Comparison of ENCODE assay signal across 12 cellular contexts in genomic region chr18:3380384-3380961, GRCh38.
A peak's percentile ranks its signal among the peaks of the same experiment; 100 is the strongest.
DNase-seq lines count a peak whose midpoint lies in the region; ATAC-seq lines count a peak whose summit lies in the region.
"Had no signal": no experiment of that assay in that cellular context is flagged by ENCODE, and none has a peak within 500 bp of the region (broad histone marks: within the 10 kb centered on the region; RNA-seq: fewer than 3 reads in every experiment).

No MANE protein-coding gene starts in this region.

- H3K36me3 Mint-ChIP-seq in activated CD8-positive, alpha-beta memory T cell treated with anti-CD3 and anti-CD28 coated beads, Interleukin-2, amount 10 ng/mL, durations not matched to agents 7 days and 5 days = no peaks in the 10 kb centered on the region

- H3K4me1 Mint-ChIP-seq in activated CD8-positive, alpha-beta memory T cell treated with anti-CD3 and anti-CD28 coated beads, Interleukin-2, amount 10 ng/mL, durations not matched to agents 7 days and 5 days = peaks cover 3% of the 10 kb centered on the region

- peaks cover 27% of the 10 kb centered on the region for H3K4me1 ChIP-seq in skeletal muscle satellite cell (ENCODE audit: control insufficient read depth, insufficient read depth, low read length)

- H3K4me3 ChIP-seq in skeletal muscle satellite cell (ENCODE audit: low read length) = no peak overlapping the region
- H3K4me3 ChIP-seq: BLaER1 treated with 17β-estradiol and CSF1 and Interleukin-3, amounts not matched to agents 10 nM and 100 nM had no signal

- no peak overlapping the region for H3K4me3 Mint-ChIP-seq in activated CD8-positive, alpha-beta memory T cell treated with anti-CD3 and anti-CD28 coated beads, Interleukin-2, amount 10 ng/mL, durations not matched to agents 7 days and 5 days
- H3K4me3 Mint-ChIP-seq: T-helper 1 cell treated with Interleukin-12 subunit alpha and Interleukin-12 subunit beta and Interleukin-4 antibody, amounts not matched to agents 30 μg/mL and 1 μg/mL, for 36 hours had no signal

- no peak for DNase-seq in activated CD8-positive, alpha-beta memory T cell treated with anti-CD3 and anti-CD28 coated beads, Interleukin-2, amount 10 ng/mL, durations not matched to agents 7 days and 5 days
- no peak for DNase-seq in activated CD8-positive, alpha-beta memory T cell treated with anti-CD3 and anti-CD28 coated beads, Interleukin-2, amount 50 U/mL, for 4 hours
- DNase-seq in NCI-H69 (lab: John Stamatoyannopoulos, UW) (peak; percentile 55), dermis blood vessel endothelial cell (peak; percentile 26), occipital lobe (lab: John Stamatoyannopoulos, UW) (no peak)
- DNase-seq: anterior cingulate cortex, NCI-H1436 had no signal

- peak; percentile 83 for ATAC-seq in activated CD8-positive, alpha-beta memory T cell treated with anti-CD3 and anti-CD28 coated beads, Interleukin-2, amount 10 ng/mL, durations not matched to agents 7 days and 5 days
- ATAC-seq in GM21360 (IDR thresholded peaks at IDR 0.05; ENCODE audit: unreplicated experiment) = no peak
- ATAC-seq in HG03095 (IDR thresholded peaks at IDR 0.05; ENCODE audit: unreplicated experiment) = no peak

- peaks cover 2% of the 10 kb centered on the region for H3K27me3 Mint-ChIP-seq in activated CD8-positive, alpha-beta memory T cell treated with anti-CD3 and anti-CD28 coated beads, Interleukin-2, amount 10 ng/mL, durations not matched to agents 7 days and 5 days

- no peaks in the 10 kb centered on the region for H3K27me3 ChIP-seq in skeletal muscle satellite cell (ENCODE audit: control insufficient read depth, insufficient read depth, low read length)
- H3K27me3 ChIP-seq: BLaER1 treated with 17β-estradiol and CSF1 and Interleukin-3, amounts not matched to agents 10 nM and 100 nM had no signal

- H3K9ac ChIP-seq in skeletal muscle satellite cell (ENCODE audit: low read depth, low read length) = no peak overlapping the region
- H3K9ac ChIP-seq: BLaER1 treated with 17β-estradiol and CSF1 and Interleukin-3, amounts not matched to agents 10 nM and 100 nM had no signal

- H3K27ac Mint-ChIP-seq in activated CD8-positive, alpha-beta memory T cell treated with anti-CD3 and anti-CD28 coated beads, Interleukin-2, amount 10 ng/mL, durations not matched to agents 7 days and 5 days = no peak overlapping the region
- H3K27ac Mint-ChIP-seq: T-helper 1 cell treated with Interleukin-12 subunit alpha and Interleukin-12 subunit beta and Interleukin-4 antibody, amounts not matched to agents 30 μg/mL and 1 μg/mL, for 36 hours had no signal

- H3K4me2 ChIP-seq in skeletal muscle satellite cell (ENCODE audit: low read length) = peak overlapping the region; percentile 48
- H3K4me2 ChIP-seq: BLaER1 treated with 17β-estradiol and CSF1 and Interleukin-3, amounts not matched to agents 10 nM and 100 nM had no signal

- no peaks in the 10 kb centered on the region for H3K36me3 ChIP-seq in skeletal muscle satellite cell (ENCODE audit: insufficient read depth, low read length)
- H3K36me3 ChIP-seq: BLaER1 treated with 17β-estradiol and CSF1 and Interleukin-3, amounts not matched to agents 10 nM and 100 nM had no signal

- CTCF ChIA-PET in activated CD8-positive, alpha-beta memory T cell treated with anti-CD3 and anti-CD28 coated beads, Interleukin-2, amount 10 ng/mL, durations not matched to agents 7 days and 5 days (lab: Charles Lee) = interaction anchor here (0.6 to 1.6 kb wide), 9 partner anchors 10 to 317 kb away, joined by 3 to 6 read pairs (median 3); no protein-coding TSS in a partner anchor

- no peaks in the 10 kb centered on the region for H3K9me3 ChIP-seq in skeletal muscle satellite cell (replicated peaks; ENCODE audit: low read length)
- H3K9me3 ChIP-seq: BLaER1 treated with 17β-estradiol and CSF1 and Interleukin-3, amounts not matched to agents 10 nM and 100 nM had no signal

- no peaks in the 10 kb centered on the region for H3K9me3 Mint-ChIP-seq in activated CD8-positive, alpha-beta memory T cell treated with anti-CD3 and anti-CD28 coated beads, Interleukin-2, amount 10 ng/mL, durations not matched to agents 7 days and 5 days (ENCODE audit: low read depth)
- H3K9me3 Mint-ChIP-seq: T-helper 1 cell treated with Interleukin-12 subunit alpha and Interleukin-12 subunit beta and Interleukin-4 antibody, amounts not matched to agents 30 μg/mL and 1 μg/mL, for 36 hours had no signal

Comparison
In these comparisons a context has a peak if more than half of its experiments do, and no peak if none do; other contexts are left out.
1. DNase-seq: peak in NCI-H69 (single experiment) and dermis blood vessel endothelial cell (single experiment); none in activated CD8-positive, alpha-beta memory T cell treated with anti-CD3 and anti-CD28 coated beads, Interleukin-2, amount 10 ng/mL, durations not matched to agents 7 days and 5 days (single experiment), activated CD8-positive, alpha-beta memory T cell treated with anti-CD3 and anti-CD28 coated beads, Interleukin-2, amount 50 U/mL, for 4 hours (single experiment) and occipital lobe (single experiment).